In the genomic region with DNA sequence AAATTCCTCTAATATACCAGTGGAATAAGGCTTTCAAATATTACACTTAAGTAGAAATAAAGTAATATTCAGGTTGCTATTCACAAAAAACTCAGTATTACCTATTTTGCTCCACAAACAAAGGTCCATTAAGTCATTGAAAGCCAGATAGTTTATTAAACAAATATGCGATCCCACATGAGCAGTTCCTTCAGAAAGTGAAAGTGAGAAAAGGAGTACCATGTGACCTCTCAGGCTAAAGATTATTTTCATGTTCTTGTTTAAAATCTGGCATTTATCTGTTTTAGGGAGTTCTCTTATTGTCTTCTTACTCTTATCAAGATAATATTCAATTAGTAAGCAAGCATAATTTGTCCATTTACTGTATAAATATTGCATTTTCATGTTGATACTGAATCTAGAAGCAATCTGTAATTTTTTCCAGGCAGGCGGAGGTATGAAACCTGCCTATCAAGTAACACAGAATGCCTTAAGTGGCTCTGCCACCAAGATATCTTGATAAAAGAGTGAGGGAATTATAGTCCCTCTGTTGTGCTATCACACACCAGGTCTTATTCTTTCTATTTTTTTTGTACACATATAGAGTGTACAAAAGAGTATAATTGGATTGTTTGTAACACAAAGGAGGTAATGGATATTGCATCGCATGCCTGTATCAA, we compare ENCODE assay signal across 9 cellular contexts. TPM values are rescaled to one million over a fixed set of nuclear protein-coding genes. Genes with fewer than 3 reads are reported as not detected.
DNase-seq lines count a peak whose midpoint lies in the region; ATAC-seq and TF ChIP-seq lines count a peak whose summit lies in the region.
"Had no signal": no experiment of that assay in that cellular context is flagged by ENCODE, and none has a peak within 500 bp of the region (broad histone marks: within the 10 kb centered on the region; RNA-seq: fewer than 3 reads in every experiment).

No MANE protein-coding gene starts in this region.

- no peaks in the 10 kb centered on the region for H3K9me3 ChIP-seq in gastrocnemius medialis

- ATAC-seq in GM18909 (IDR thresholded peaks at IDR 0.05; ENCODE audit: poor library complexity, unreplicated experiment), result peak; percentile 62
- peak; percentile 52 for ATAC-seq in HG03175 (IDR thresholded peaks at IDR 0.05; ENCODE audit: unreplicated experiment)
- ATAC-seq in sciatic nerve, result peak; percentile 60
- ATAC-seq in HG02970 (IDR thresholded peaks at IDR 0.05; ENCODE audit: low FRiP score, unreplicated experiment), result no peak
- ATAC-seq in gastrocnemius medialis, result no peak

- intact Hi-C loops in sciatic nerve (cut with DNase I), result no loop called here
- intact Hi-C loops in gastrocnemius medialis (cut with DNase I; ENCODE audit: low total_unique reads), result no loop called here

- H3K4me1 ChIP-seq in gastrocnemius medialis, result no peaks in the 10 kb centered on the region

- H3K36me3 ChIP-seq in gastrocnemius medialis, result no peaks in the 10 kb centered on the region

- H3K4me3 ChIP-seq in cardiac fibroblast (replicated peaks in 1 of 2; ENCODE audit: low read depth in 2 of 2, low read length in 2 of 2) (peak overlapping the region in 1 of 2 donors; percentile 15), gastrocnemius medialis (peak overlapping the region in 2 of 4 donors; percentile 14 to 36)

- peak; percentile 20 to 37 for DNase-seq in cardiac fibroblast (ENCODE audit: low read depth in 2 of 2)
- DNase-seq in sciatic nerve (ENCODE audit: low spot score), result no peak
- DNase-seq in hippocampal formation (lab: John Stamatoyannopoulos, UW), result no peak
- no peak for DNase-seq in SW480 (ENCODE audit: low spot score)
- DNase-seq in gastrocnemius medialis, result no peak

- no peak overlapping the region for H3K27ac ChIP-seq in gastrocnemius medialis

- in situ Hi-C loops in gastrocnemius medialis (cut with MboI; ENCODE audit: low sequenced_read_pairs in 4 of 4), result no loop called here

- TF ChIP-seq POLR2A in gastrocnemius medialis (IDR thresholded peaks at IDR 0.05), result no peak

- no peaks in the 10 kb centered on the region for H3K27me3 ChIP-seq in gastrocnemius medialis

- TF ChIP-seq CTCF in cardiac fibroblast (IDR thresholded peaks at IDR 0.05; ENCODE audit: low read depth, low read length) (no peak), gastrocnemius medialis (IDR thresholded peaks at IDR 0.05 in 4 of 5, conservative IDR thresholded peaks at IDR 0.05 in 1 of 5) (no peak)

RNA-seq across cellular contexts. Expression of a gene that starts 20.1 kb away (rescaled TPM):
- not detected for total RNA-seq in sciatic nerve
- not detected for total RNA-seq in gastrocnemius medialis
- total RNA-seq: glomerular endothelial cell had no signal

Comparison
In these comparisons a context has a peak if more than half of its experiments do, and no peak if none do; other contexts are left out.
1. ATAC-seq: peak in GM18909 (single experiment), HG03175 (single experiment) and sciatic nerve (single experiment); none in HG02970 (single experiment) and gastrocnemius medialis (0 of 2).
2. DNase-seq: peak in cardiac fibroblast (2 of 2); none in sciatic nerve (single experiment), hippocampal formation (0 of 2), SW480 (single experiment) and gastrocnemius medialis (0 of 2).